ENCODE assay signal across 8 cellular contexts in the genomic region with DNA sequence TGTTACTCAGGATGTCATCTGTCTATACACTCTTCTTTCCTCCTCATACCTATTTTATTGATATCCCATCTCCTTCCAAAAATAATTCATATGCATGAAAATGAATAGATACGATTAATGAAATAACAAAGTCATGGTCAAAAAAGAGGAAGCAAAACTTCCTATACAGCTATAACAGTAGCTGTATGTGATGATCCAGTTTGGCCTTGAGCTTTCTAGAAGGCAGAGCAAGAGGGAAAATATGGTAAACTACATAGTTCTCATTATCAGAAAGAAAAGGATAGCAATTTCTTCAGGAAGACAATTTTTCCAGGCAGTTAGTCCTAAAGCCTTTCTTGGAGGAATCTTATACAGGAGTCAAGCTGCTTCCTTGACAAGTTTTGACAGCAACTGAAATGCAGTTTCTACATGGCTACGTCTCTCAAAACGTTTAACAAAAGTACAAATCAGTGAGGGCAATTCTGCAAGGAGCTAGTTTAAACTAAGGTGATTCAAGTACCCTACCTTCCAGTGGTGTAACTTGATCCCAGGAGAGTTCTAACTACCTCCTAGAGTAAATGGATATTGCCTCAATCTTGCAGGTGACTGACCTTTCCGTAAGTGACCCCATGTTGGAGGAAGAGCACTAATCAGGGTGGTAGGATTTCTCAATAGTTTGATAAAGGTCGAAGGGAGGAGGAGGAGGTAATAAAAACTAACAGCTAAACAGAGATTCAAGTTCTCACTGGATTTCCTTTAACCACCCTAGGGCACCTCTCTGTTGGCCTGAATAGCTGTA. TPM values are rescaled to one million over a fixed set of nuclear protein-coding genes. Genes with fewer than 3 reads are reported as not detected.
DNase-seq lines count a peak whose midpoint lies in the region; ATAC-seq and TF ChIP-seq lines count a peak whose summit lies in the region.

No MANE protein-coding gene starts in this region.

- H3K36me3 Mint-ChIP-seq in activated T-helper 17 cell treated with anti-CD3 and anti-CD28 coated beads, Interleukin-2, amount 50 U/mL, for 72 hours (ENCODE audit: low read depth): peaks cover 47% of the 10 kb centered on the region

- DNase-seq in AG10803 (ENCODE audit: low read depth) (no peak), lower leg skin (ENCODE audit: low spot score in 2 of 2) (no peak), SKM-1 treated with dmso at 0.1 percent for 144 hours (lab: John Stamatoyannopoulos, UW; ENCODE audit: unreplicated experiment) (no peak), HCEC 1CT (no peak), UCSD-AML1 (lab: John Stamatoyannopoulos, UW; ENCODE audit: unreplicated experiment) (no peak)

- H3K27ac Mint-ChIP-seq in activated T-helper 17 cell treated with anti-CD3 and anti-CD28 coated beads, Interleukin-2, amount 50 U/mL, for 72 hours: peak overlapping the region; percentile 98

- no peak for TF ChIP-seq POLR2A in lower leg skin (IDR thresholded peaks at IDR 0.05)

- peak overlapping the region; percentile 100 for H3K4me3 Mint-ChIP-seq in activated T-helper 17 cell treated with anti-CD3 and anti-CD28 coated beads, Interleukin-2, amount 50 U/mL, for 72 hours

- H3K4me1 ChIP-seq in HUES48 (ENCODE audit: control insufficient read depth, insufficient read depth, low read length): peaks cover 12% of the 10 kb centered on the region; the same call in 1 of the 2 replicates

- H3K27me3 ChIP-seq in HUES48 (ENCODE audit: control insufficient read depth, insufficient read depth, low read length): no peaks in the 10 kb centered on the region

- ATAC-seq in activated T-helper 17 cell treated with anti-CD3 and anti-CD28 coated beads, Interleukin-2, amount 50 U/mL, for 72 hours (replicated peaks): no peak
- ATAC-seq in GM21390 (IDR thresholded peaks at IDR 0.05; ENCODE audit: unreplicated experiment): no peak

- H3K4me3 ChIP-seq in AG10803 (ENCODE audit: low read length) (peak overlapping the region; percentile 75), HUES48 (ENCODE audit: low read depth, low read length) (peak overlapping the region; percentile 93), lower leg skin (ENCODE audit: low read depth, poor library complexity, severe bottlenecking) (peak overlapping the region; percentile 41)

- no peaks in the 10 kb centered on the region for H3K27me3 Mint-ChIP-seq in activated T-helper 17 cell treated with anti-CD3 and anti-CD28 coated beads, Interleukin-2, amount 50 U/mL, for 72 hours

- peak overlapping the region; percentile 92 for H3K27ac ChIP-seq in HUES48 (ENCODE audit: low read depth, low read length)

- H3K9ac ChIP-seq in HUES48 (ENCODE audit: low read depth, low read length): peak overlapping the region; percentile 95

- TF ChIP-seq CTCF in AG10803 (conservative IDR thresholded peaks at IDR 0.05; ENCODE audit: low read length) (no peak), lower leg skin (IDR thresholded peaks at IDR 0.05) (no peak)

- H3K4me1 Mint-ChIP-seq in activated T-helper 17 cell treated with anti-CD3 and anti-CD28 coated beads, Interleukin-2, amount 50 U/mL, for 72 hours: peaks cover 18% of the 10 kb centered on the region

- WGBS in lower leg skin, 2 donors: 34 to 44% methylated on average over 5 of the region's 5 CpGs

- H3K9me3 ChIP-seq in HUES48 (ENCODE audit: control insufficient read depth, insufficient read depth, low read length): no peaks in the 10 kb centered on the region

- no peaks in the 10 kb centered on the region for H3K9me3 Mint-ChIP-seq in activated T-helper 17 cell treated with anti-CD3 and anti-CD28 coated beads, Interleukin-2, amount 50 U/mL, for 72 hours

- peaks cover 34% of the 10 kb centered on the region for H3K36me3 ChIP-seq in HUES48 (ENCODE audit: control insufficient read depth, insufficient read depth, low read length)

- intact Hi-C loops in lower leg skin (cut with DNase I; ENCODE audit: low total_unique reads): no loop called here

RNA-seq across cellular contexts. Expression of a gene that starts 1.0 kb away (rescaled TPM):
- total RNA-seq in activated T-helper 17 cell treated with anti-CD3 and anti-CD28 coated beads, Interleukin-2, amount 50 U/mL, for 72 hours: 100 to 1,000 TPM; 140 to 195 TPM
- 10 to 100 TPM in 1 of 4 donors, 1 to 10 TPM in 3; 4.0 to 12.4 (median 7.7) TPM for total RNA-seq in lower leg skin

RNA-seq across cellular contexts. Expression of a gene that starts 16.2 kb away (rescaled TPM):
- total RNA-seq in activated T-helper 17 cell treated with anti-CD3 and anti-CD28 coated beads, Interleukin-2, amount 50 U/mL, for 72 hours: 10 to 100 TPM; 25.5 to 36.3 TPM
- 1 to 10 TPM; 6.7 to 8.7 (median 6.9) TPM for total RNA-seq in lower leg skin

RNA-seq across cellular contexts. Expression of a gene that starts 21.1 kb away (rescaled TPM):
- 100 to 1,000 TPM in 1 of 2 donors, 10 to 100 TPM in 1; 55.0 to 335 TPM for total RNA-seq in activated T-helper 17 cell treated with anti-CD3 and anti-CD28 coated beads, Interleukin-2, amount 50 U/mL, for 72 hours
- 100 to 1,000 TPM; 109 to 186 (median 138) TPM for total RNA-seq in lower leg skin

RNA-seq across cellular contexts. Expression of a gene that starts 26.5 kb away (rescaled TPM):
- total RNA-seq in activated T-helper 17 cell treated with anti-CD3 and anti-CD28 coated beads, Interleukin-2, amount 50 U/mL, for 72 hours: 10 to 100 TPM; 33.2 to 38.9 TPM
- total RNA-seq in lower leg skin: 10 to 100 TPM; 57.6 to 84.0 (median 75.1) TPM

RNA-seq across cellular contexts. Expression of a gene that starts 45.4 kb away (rescaled TPM):
- 10 to 100 TPM; 39.1 to 67.7 TPM for total RNA-seq in activated T-helper 17 cell treated with anti-CD3 and anti-CD28 coated beads, Interleukin-2, amount 50 U/mL, for 72 hours
- 10 to 100 TPM; 41.2 to 41.6 (median 41.4) TPM for total RNA-seq in lower leg skin

Comparison
In these comparisons a context has a peak if more than half of its experiments do, and no peak if none do; other contexts are left out.
1. H3K4me3 ChIP-seq: peak in every context shown above with its lines; median percentile 93 in HUES48; 75 in AG10803; 41 in lower leg skin.
2. RNA of a gene that starts 1.0 kb away (total RNA-seq): 140 to 195 TPM in activated T-helper 17 cell treated with anti-CD3 and anti-CD28 coated beads, Interleukin-2, amount 50 U/mL, for 72 hours; 4.0 to 12.4 TPM in lower leg skin; every median in the first group is over 10 times any median in the second.